Comparison of ENCODE assay signal across 9 cellular contexts in the genomic region with DNA sequence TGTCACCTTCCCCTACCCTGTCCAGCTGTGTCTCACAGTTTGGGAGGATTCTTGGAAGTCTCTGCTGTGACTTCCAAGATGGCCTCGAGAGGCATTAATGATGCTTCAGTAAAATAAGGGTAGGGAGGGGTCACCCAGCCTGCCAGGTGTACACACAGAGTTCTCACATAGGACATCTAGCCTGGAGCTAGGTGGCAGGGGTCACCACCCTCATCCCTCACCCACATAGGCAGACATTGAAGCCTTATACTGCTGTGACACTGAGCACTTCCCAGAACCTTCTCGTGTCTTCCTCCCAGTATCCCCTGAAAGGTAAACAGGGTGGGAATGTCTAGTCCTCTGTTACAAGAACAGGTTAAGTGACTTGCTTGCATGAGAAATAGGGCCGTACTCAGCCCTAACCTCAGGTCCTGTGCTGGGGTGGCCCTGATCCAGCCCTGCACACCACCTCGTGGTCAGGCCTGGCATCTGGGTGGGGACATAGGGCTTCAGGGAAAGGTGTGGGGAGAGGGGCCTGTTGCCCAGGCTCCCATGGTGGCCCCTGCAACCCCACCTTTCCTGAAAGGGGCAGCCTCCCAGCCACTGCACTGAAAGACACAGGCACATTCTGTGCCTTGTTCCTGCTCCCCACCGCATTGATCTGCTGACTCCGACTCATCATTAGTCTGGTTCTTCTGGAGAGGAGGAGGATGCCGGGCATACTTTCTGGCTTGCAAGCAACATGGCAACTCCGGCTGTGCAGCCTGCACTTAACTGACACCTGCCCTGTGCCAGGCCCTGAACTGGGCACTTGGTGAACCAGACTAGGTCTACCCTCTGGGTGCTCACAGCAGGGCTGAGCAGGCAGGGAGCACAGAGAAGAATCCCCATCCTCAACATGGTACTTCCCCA. TPM values are rescaled to one million over a fixed set of nuclear protein-coding genes. Genes with fewer than 3 reads are reported as not detected.
DNase-seq lines count a peak whose midpoint lies in the region; ATAC-seq and TF ChIP-seq lines count a peak whose summit lies in the region.
"Had no signal": no experiment of that assay in that cellular context is flagged by ENCODE, and none has a peak within 500 bp of the region (broad histone marks: within the 10 kb centered on the region; RNA-seq: fewer than 3 reads in every experiment).

No MANE protein-coding gene starts in this region.

- H3K9ac ChIP-seq in smooth muscle cell (ENCODE audit: low read depth): no peak overlapping the region

- H3K27me3 ChIP-seq in body of pancreas (no peaks in the 10 kb centered on the region), vagina (no peaks in the 10 kb centered on the region), smooth muscle cell (ENCODE audit: low read depth) (peaks cover 8% of the 10 kb centered on the region)

- H3K27me3 Mint-ChIP-seq in natural killer cell treated with Interleukin-12 subunit alpha and Interleukin-12 subunit beta and Interleukin-15 and Interleukin-18, amount 100 ng/mL, for 72 hours: no peaks in the 10 kb centered on the region
- peaks cover 0 to 4% of the 10 kb centered on the region in 2 donors for H3K27me3 Mint-ChIP-seq in natural killer cell (ENCODE audit: low read depth in 2 of 2)

- no peaks in the 10 kb centered on the region for H3K36me3 Mint-ChIP-seq in natural killer cell treated with Interleukin-12 subunit alpha and Interleukin-12 subunit beta and Interleukin-15 and Interleukin-18, amount 100 ng/mL, for 72 hours
- H3K36me3 Mint-ChIP-seq in natural killer cell: no peaks in the 10 kb centered on the region

- intact Hi-C loops in natural killer cell (cut with micrococcal nuclease): loop anchor here (2.0 to 10.0 kb wide), 3 partner anchors 105 to 285 kb away; partner anchors contain the start of gene CSNK2A2
- intact Hi-C loops in body of pancreas (cut with DNase I): no loop called here
- intact Hi-C loops in vagina (cut with DNase I): loop anchor here (5.0 kb wide), 1 partner anchor 100 kb away; no protein-coding TSS in a partner anchor

- H3K4me1 Mint-ChIP-seq in natural killer cell treated with Interleukin-12 subunit alpha and Interleukin-12 subunit beta and Interleukin-15 and Interleukin-18, amount 100 ng/mL, for 72 hours (ENCODE audit: low read depth in 2 of 2): peaks cover 9 to 16% of the 10 kb centered on the region in 2 donors
- H3K4me1 Mint-ChIP-seq in natural killer cell: peaks cover 0 to 17% of the 10 kb centered on the region in 2 donors

- no peak for TF ChIP-seq CTCF in natural killer cell (IDR thresholded peaks at IDR 0.05)
- no peak for TF ChIP-seq CTCF in body of pancreas (IDR thresholded peaks at IDR 0.05)
- TF ChIP-seq CTCF in vagina (IDR thresholded peaks at IDR 0.05): no peak
- TF ChIP-seq CTCF in smooth muscle cell (IDR thresholded peaks at IDR 0.05; ENCODE audit: borderline replicate concordance, insufficient read depth, poor library complexity, severe bottlenecking): no peak

- DNase-seq in natural killer cell treated with Interleukin-12 subunit alpha and Interleukin-12 subunit beta and Interleukin-15 and Interleukin-18, amount 100 ng/mL, for 72 hours (ENCODE audit: low spot score): peak; percentile 55
- DNase-seq in natural killer cell (no peak), body of pancreas (no peak), islet precursor cell (peak; percentile 89), vagina (ENCODE audit: extremely low spot score in 2 of 2) (no peak), HPDE6-E6E7 (ENCODE audit: extremely low spot score) (no peak), smooth muscle cell (lab: John Stamatoyannopoulos, UW; ENCODE audit: unreplicated experiment) (no peak)
- DNase-seq: naive thymus-derived CD8-positive, alpha-beta T cell had no signal

- no peaks in the 10 kb centered on the region for H3K9me3 Mint-ChIP-seq in natural killer cell treated with Interleukin-12 subunit alpha and Interleukin-12 subunit beta and Interleukin-15 and Interleukin-18, amount 100 ng/mL, for 72 hours
- H3K9me3 Mint-ChIP-seq in natural killer cell: no peaks in the 10 kb centered on the region
- H3K9me3 Mint-ChIP-seq: naive thymus-derived CD8-positive, alpha-beta T cell had no signal

- H2AFZ ChIP-seq in smooth muscle cell (ENCODE audit: low read depth): no peak overlapping the region

- H3K4me3 ChIP-seq in body of pancreas (no peak overlapping the region), vagina (no peak overlapping the region), smooth muscle cell (no peak overlapping the region)

- WGBS in body of pancreas, 2 donors: 50 to 78% methylated on average over 4 to 8 of the region's 8 CpGs
- WGBS in smooth muscle cell (ENCODE audit: low lambda C conversion rate): 73% methylated on average over 8 of the region's 8 CpGs

- TF ChIP-seq POLR2A in body of pancreas (IDR thresholded peaks at IDR 0.05) (no peak), vagina (IDR thresholded peaks at IDR 0.05) (no peak)

- no peaks in the 10 kb centered on the region for H3K36me3 ChIP-seq in body of pancreas (replicated peaks in 1 of 2; ENCODE audit: insufficient read depth in 1 of 2, low read depth in 2 of 2)
- peaks cover 0 to 18% of the 10 kb centered on the region in 2 donors for H3K36me3 ChIP-seq in vagina
- no peaks in the 10 kb centered on the region for H3K36me3 ChIP-seq in smooth muscle cell (ENCODE audit: low read depth)

- peaks cover 48% of the 10 kb centered on the region for H3K4me1 ChIP-seq in body of pancreas
- H3K4me1 ChIP-seq in vagina: peaks cover 39% of the 10 kb centered on the region
- H3K4me1 ChIP-seq in smooth muscle cell (ENCODE audit: low read depth): peaks cover 6% of the 10 kb centered on the region

- no peak overlapping the region for H3K4me2 ChIP-seq in smooth muscle cell

- H3K79me2 ChIP-seq in smooth muscle cell (ENCODE audit: low read depth): no peaks in the 10 kb centered on the region

- H3K9me3 ChIP-seq in body of pancreas (no peaks in the 10 kb centered on the region), vagina (no peaks in the 10 kb centered on the region), smooth muscle cell (replicated peaks; ENCODE audit: low read depth) (no peaks in the 10 kb centered on the region)

- H3F3A ChIP-seq in smooth muscle cell (ENCODE audit: low read depth): no peaks in the 10 kb centered on the region

- H4K20me1 ChIP-seq in smooth muscle cell (ENCODE audit: low read depth): no peaks in the 10 kb centered on the region

- ATAC-seq in natural killer cell treated with Interleukin-12 subunit alpha and Interleukin-12 subunit beta and Interleukin-15 and Interleukin-18, amount 100 ng/mL, for 72 hours: no peak
- ATAC-seq in natural killer cell (no peak), body of pancreas (no peak), GM18519 (IDR thresholded peaks at IDR 0.05; ENCODE audit: low FRiP score, unreplicated experiment) (no peak)
- ATAC-seq: naive thymus-derived CD8-positive, alpha-beta T cell had no signal

- H3K27ac ChIP-seq in body of pancreas (peak overlapping the region in 3 of 4 donors; percentile 45 to 94 (median 91)), vagina (peak overlapping the region; percentile 3), smooth muscle cell (ENCODE audit: low read depth) (no peak overlapping the region)

- no peak overlapping the region for H3K27ac Mint-ChIP-seq in natural killer cell treated with Interleukin-12 subunit alpha and Interleukin-12 subunit beta and Interleukin-15 and Interleukin-18, amount 100 ng/mL, for 72 hours
- H3K27ac Mint-ChIP-seq in natural killer cell: no peak overlapping the region

- no peak overlapping the region for H3K4me3 Mint-ChIP-seq in natural killer cell treated with Interleukin-12 subunit alpha and Interleukin-12 subunit beta and Interleukin-15 and Interleukin-18, amount 100 ng/mL, for 72 hours
- H3K4me3 Mint-ChIP-seq in natural killer cell: no peak overlapping the region

RNA-seq across cellular contexts. Expression of gene MMP15, which starts 3.6 kb away (rescaled TPM):
- total RNA-seq in natural killer cell treated with Interleukin-12 subunit alpha and Interleukin-12 subunit beta and Interleukin-15 and Interleukin-18, amount 100 ng/mL, for 72 hours: under 1 TPM in 1 of 2 donors, not detected in 1; 0.31 TPM
- total RNA-seq in natural killer cell (under 1 TPM; 0.23 to 0.27 (median 0.24) TPM), body of pancreas (10 to 100 TPM; 22.3 to 35.3 TPM), vagina (2.9 TPM), smooth muscle cell (2.3 and 2.5 TPM in 2 replicates)
- 4.2 and 5.2 TPM in 2 replicates for polyA plus RNA-seq in smooth muscle cell

RNA-seq across cellular contexts. Expression of gene USB1, which starts 20.7 kb away (rescaled TPM):
- total RNA-seq in natural killer cell treated with Interleukin-12 subunit alpha and Interleukin-12 subunit beta and Interleukin-15 and Interleukin-18, amount 100 ng/mL, for 72 hours: 100 to 1,000 TPM in 1 of 2 donors, 10 to 100 TPM in 1; 74.3 to 124 TPM
- total RNA-seq in natural killer cell (10 to 100 TPM; 64.7 to 86.0 (median 84.8) TPM), body of pancreas (10 to 100 TPM; 22.4 to 46.7 TPM), vagina (44.2 TPM), smooth muscle cell (13.9 and 26.9 TPM in 2 replicates)
- 44.1 and 56.6 TPM in 2 replicates for polyA plus RNA-seq in smooth muscle cell

RNA-seq across cellular contexts. Expression of gene ZNF319, which starts 21.4 kb away (rescaled TPM):
- total RNA-seq in natural killer cell treated with Interleukin-12 subunit alpha and Interleukin-12 subunit beta and Interleukin-15 and Interleukin-18, amount 100 ng/mL, for 72 hours: 10 to 100 TPM in 1 of 2 donors, 1 to 10 TPM in 1; 9.6 to 10.7 TPM
- total RNA-seq in natural killer cell (10 to 100 TPM; 15.9 to 31.3 (median 29.3) TPM), body of pancreas (1 to 10 TPM; 3.3 to 4.7 TPM), vagina (7.9 TPM), smooth muscle cell (1.0 and 3.1 TPM in 2 replicates)
- polyA plus RNA-seq in smooth muscle cell: 4.0 and 5.0 TPM in 2 replicates

RNA-seq across cellular contexts. Expression of gene CNGB1, which starts 51.0 kb away (rescaled TPM):
- not detected for total RNA-seq in natural killer cell treated with Interleukin-12 subunit alpha and Interleukin-12 subunit beta and Interleukin-15 and Interleukin-18, amount 100 ng/mL, for 72 hours
- total RNA-seq in natural killer cell (not detected), body of pancreas (not detected), vagina (not detected), smooth muscle cell (not detected in 2 replicates)
- polyA plus RNA-seq in smooth muscle cell: not detected in 2 replicates
- total RNA-seq: naive thymus-derived CD8-positive, alpha-beta T cell had no signal
- polyA plus RNA-seq: naive thymus-derived CD8-positive, alpha-beta T cell had no signal

Comparison
In these comparisons a context has a peak if more than half of its experiments do, and no peak if none do; other contexts are left out.
1. DNase-seq: peak in natural killer cell treated with Interleukin-12 subunit alpha and Interleukin-12 subunit beta and Interleukin-15 and Interleukin-18, amount 100 ng/mL, for 72 hours (single experiment) and islet precursor cell (single experiment); none in natural killer cell (single experiment), body of pancreas (0 of 4), vagina (0 of 2), HPDE6-E6E7 (single experiment) and smooth muscle cell (single experiment).